8 cellular contexts compared by ENCODE assay signal in genomic region chr6:28673800-28674671, GRCh38.
DNase-seq lines count a peak whose midpoint lies in the region; ATAC-seq and TF ChIP-seq lines count a peak whose summit lies in the region.

No MANE protein-coding gene starts in this region.

- 2 to 10% methylated on average over 44 of the region's 44 CpGs for WGBS in sigmoid colon, 2 donors

- H3K9me3 Mint-ChIP-seq in activated naive CD8-positive, alpha-beta T cell treated with anti-CD3 and anti-CD28 coated beads, Interleukin-2, amount 10 ng/mL, durations not matched to agents 7 days and 5 days, result no peaks in the 10 kb centered on the region

- TF ChIP-seq CTCF in BJ (IDR thresholded peaks at IDR 0.05; ENCODE audit: insufficient read depth, low read depth, low read length) (no peak), sigmoid colon (IDR thresholded peaks at IDR 0.05) (no peak)

- no peak for TF ChIP-seq EP300 in sigmoid colon (IDR thresholded peaks at IDR 0.05)

- H3K36me3 ChIP-seq in BJ (ENCODE audit: control insufficient read depth, insufficient read depth, low read length) (no peaks in the 10 kb centered on the region), NT2/D1 (ENCODE audit: insufficient read depth, insufficient read length, low read length) (no peaks in the 10 kb centered on the region), sigmoid colon (no peaks in the 10 kb centered on the region)

- H3K27me3 ChIP-seq in BJ (ENCODE audit: control insufficient read depth, insufficient read depth, low read length) (no peaks in the 10 kb centered on the region; the same call in none of the 2 replicates), NT2/D1 (ENCODE audit: insufficient read depth, insufficient read length) (peaks cover 18% of the 10 kb centered on the region), sigmoid colon (peaks cover 14 to 69% (median 25%) of the 10 kb centered on the region in 3 donors)

- no peak overlapping the region for H3K27ac ChIP-seq in sigmoid colon

- no peak for ATAC-seq in activated naive CD8-positive, alpha-beta T cell treated with anti-CD3 and anti-CD28 coated beads, Interleukin-2, amount 10 ng/mL, durations not matched to agents 7 days and 5 days (ENCODE audit: low read depth)

- no peaks in the 10 kb centered on the region for H3K9me3 ChIP-seq in NT2/D1 (ENCODE audit: insufficient read depth, low read length)
- H3K9me3 ChIP-seq in sigmoid colon, result no peaks in the 10 kb centered on the region

- H3K36me3 Mint-ChIP-seq in activated naive CD8-positive, alpha-beta T cell treated with anti-CD3 and anti-CD28 coated beads, Interleukin-2, amount 10 ng/mL, durations not matched to agents 7 days and 5 days, result no peaks in the 10 kb centered on the region

- H3K4me3 ChIP-seq in BJ (ENCODE audit: low read depth, low read length) (peak overlapping the region; percentile 37), NT2/D1 (ENCODE audit: insufficient read length, low read depth) (peak overlapping the region; percentile 59), sigmoid colon (no peak overlapping the region)

- POLR2A ChIA-PET in BJ (lab: Charles Lee), result no interaction called here
- POLR2A ChIA-PET in activated naive CD8-positive, alpha-beta T cell treated with anti-CD3 and anti-CD28 coated beads, Interleukin-2, amount 10 ng/mL, durations not matched to agents 7 days and 5 days (lab: Charles Lee), result no interaction called here

- CTCF ChIA-PET in BJ (lab: Yijun Ruan, JAX), result interaction anchor here (1.5 to 1.7 kb wide), 2 partner anchors 11 to 318 kb away, joined by 3 to 5 read pairs; no protein-coding TSS in a partner anchor

- H3K4me1 ChIP-seq in NT2/D1 (ENCODE audit: insufficient read depth, insufficient read length) (no peaks in the 10 kb centered on the region), sigmoid colon (peaks cover 0 to 9% (median 3%) of the 10 kb centered on the region in 4 donors)

- peak overlapping the region; percentile 27 for H3K9ac ChIP-seq in NT2/D1 (ENCODE audit: insufficient read length, low read depth)

- TF ChIP-seq POLR2A in sigmoid colon (IDR thresholded peaks at IDR 0.05), result no peak

- intact Hi-C loops in sigmoid colon (cut with DNase I), result no loop called here

- H3K27me3 Mint-ChIP-seq in activated naive CD8-positive, alpha-beta T cell treated with anti-CD3 and anti-CD28 coated beads, Interleukin-2, amount 10 ng/mL, durations not matched to agents 7 days and 5 days, result peaks cover 44% of the 10 kb centered on the region

- H3K27ac Mint-ChIP-seq in activated naive CD8-positive, alpha-beta T cell treated with anti-CD3 and anti-CD28 coated beads, Interleukin-2, amount 10 ng/mL, durations not matched to agents 7 days and 5 days, result no peak overlapping the region

- H3K4me1 Mint-ChIP-seq in activated naive CD8-positive, alpha-beta T cell treated with anti-CD3 and anti-CD28 coated beads, Interleukin-2, amount 10 ng/mL, durations not matched to agents 7 days and 5 days, result peaks cover 6% of the 10 kb centered on the region

- peak overlapping the region; percentile 69 for H3K4me3 Mint-ChIP-seq in activated naive CD8-positive, alpha-beta T cell treated with anti-CD3 and anti-CD28 coated beads, Interleukin-2, amount 10 ng/mL, durations not matched to agents 7 days and 5 days

- DNase-seq in BJ (ENCODE audit: low read depth) (no peak), HCEC 1CT (peak; percentile 50), NT2/D1 (ENCODE audit: low read depth, low spot score) (peak; percentile 35), inferior parietal cortex (ENCODE audit: extremely low spot score) (peak; percentile 75), sigmoid colon (no peak), NCI-H2029 treated with DMSO at 0.1 percent for 48 hours (lab: John Stamatoyannopoulos, UW) (no peak)
- DNase-seq in activated naive CD8-positive, alpha-beta T cell treated with anti-CD3 and anti-CD28 coated beads, Interleukin-2, amount 10 ng/mL, durations not matched to agents 7 days and 5 days, result no peak
- peak; percentile 31 to 66 (median 43) for DNase-seq in stimulated activated CD4-positive, alpha-beta T cell treated with anti-CD3 and anti-CD28 coated beads, TNF-alpha, amount 100 ng/mL, for 24 hours (ENCODE audit: low read depth in 3 of 3)

Comparison
In these comparisons a context has a peak if more than half of its experiments do, and no peak if none do; other contexts are left out.
1. DNase-seq: peak in HCEC 1CT (single experiment), NT2/D1 (single experiment), inferior parietal cortex (single experiment) and stimulated activated CD4-positive, alpha-beta T cell treated with anti-CD3 and anti-CD28 coated beads, TNF-alpha, amount 100 ng/mL, for 24 hours (3 of 3); none in BJ (single experiment), activated naive CD8-positive, alpha-beta T cell treated with anti-CD3 and anti-CD28 coated beads, Interleukin-2, amount 10 ng/mL, durations not matched to agents 7 days and 5 days (single experiment), sigmoid colon (single experiment) and NCI-H2029 treated with DMSO at 0.1 percent for 48 hours (single experiment).
2. H3K4me3 ChIP-seq: peak in BJ (single experiment) and NT2/D1 (single experiment); none in sigmoid colon (0 of 4).